ENCODE assay signal across 1 cellular context in genomic region chr19:39413903-39414608, GRCh38.
TF ChIP-seq lines count a peak whose summit lies in the region.

No MANE protein-coding gene starts in this region.

TF ChIP-seq in HepG2, 621 proteins besides CTCF, POLR2A, EP300 and RAD21 (continued from another document and continues in another):
- TF ChIP-seq ZNF687 (CRISPR knock-in tag; IDR thresholded peaks at IDR 0.05) (peak; percentile 57), ZNF225 (CRISPR knock-in tag; IDR thresholded peaks at IDR 0.05) (no peak), XRCC5 (optimal IDR thresholded peaks at IDR 0.05; ENCODE audit: low read length) (peak; percentile 83), CERS6 (CRISPR knock-in tag; IDR thresholded peaks at IDR 0.05) (no peak), ZBTB7A (CRISPR knock-in tag; IDR thresholded peaks at IDR 0.05) (no peak), ZNF543 (CRISPR knock-in tag; IDR thresholded peaks at IDR 0.05) (no peak), ZMAT3 (CRISPR knock-in tag; conservative IDR thresholded peaks at IDR 0.05) (0 out of 2 replicates have a peak, but pooled peaks have one; percentile 54), ZNF101 (CRISPR knock-in tag; IDR thresholded peaks at IDR 0.05; ENCODE audit: borderline replicate concordance, low read depth) (no peak), SAP130 (CRISPR knock-in tag; IDR thresholded peaks at IDR 0.05; ENCODE audit: low read depth) (peak; percentile 57), ZNF678 (CRISPR knock-in tag; IDR thresholded peaks at IDR 0.05) (no peak), ZNF598 (CRISPR knock-in tag; IDR thresholded peaks at IDR 0.05; ENCODE audit: borderline replicate concordance) (peak; percentile 51; the same call in 1 of the 2 replicates), HHEX (CRISPR knock-in tag; IDR thresholded peaks at IDR 0.05) (no peak), FOXO1 (CRISPR knock-in tag; IDR thresholded peaks at IDR 0.05) (no peak), MAX (IDR thresholded peaks at IDR 0.05) (no peak), ZMYM3 (CRISPR knock-in tag; IDR thresholded peaks at IDR 0.05) (peak; percentile 68; the same call in 1 of the 2 replicates), JUNB (CRISPR knock-in tag; IDR thresholded peaks at IDR 0.05; ENCODE audit: borderline replicate concordance) (no peak), ZNF432 (CRISPR knock-in tag; IDR thresholded peaks at IDR 0.05; ENCODE audit: borderline replicate concordance) (no peak), THAP7 (CRISPR knock-in tag; IDR thresholded peaks at IDR 0.05) (0 out of 2 replicates have a peak, but pooled peaks have one; percentile 56), NFAT5 (CRISPR knock-in tag; IDR thresholded peaks at IDR 0.05) (no peak), ZFP91 (CRISPR knock-in tag; IDR thresholded peaks at IDR 0.05; ENCODE audit: borderline replicate concordance) (peak; percentile 62; the same call in 1 of the 2 replicates), EEA1 (CRISPR knock-in tag; IDR thresholded peaks at IDR 0.05; ENCODE audit: borderline replicate concordance) (no peak), ATF6 (CRISPR knock-in tag; conservative IDR thresholded peaks at IDR 0.05) (no peak), BHLHE40 (IDR thresholded peaks at IDR 0.05; ENCODE audit: low read length) (no peak), TCF7L2 (IDR thresholded peaks at IDR 0.05; ENCODE audit: low read depth, low read length) (no peak), SPEN (CRISPR knock-in tag; IDR thresholded peaks at IDR 0.05; ENCODE audit: low read depth) (no peak), ZBTB38 (CRISPR knock-in tag; IDR thresholded peaks at IDR 0.05) (peak; percentile 67), THRA (CRISPR knock-in tag; IDR thresholded peaks at IDR 0.05; ENCODE audit: borderline replicate concordance) (no peak), ZFX (CRISPR knock-in tag; IDR thresholded peaks at IDR 0.05; ENCODE audit: low read depth) (peak; percentile 50; the same call in 1 of the 2 replicates), ZBTB33 (CRISPR knock-in tag; IDR thresholded peaks at IDR 0.05) (no peak), CHCHD3 (CRISPR knock-in tag; IDR thresholded peaks at IDR 0.05) (no peak), ZXDC (CRISPR knock-in tag; IDR thresholded peaks at IDR 0.05) (no peak), TBL1XR1 (IDR thresholded peaks at IDR 0.05; ENCODE audit: borderline replicate concordance, low read length, partially characterized antibody) (no peak), MTF1 (CRISPR knock-in tag; IDR thresholded peaks at IDR 0.05) (no peak), SALL2 (CRISPR knock-in tag; IDR thresholded peaks at IDR 0.05) (no peak), ZNF44 (CRISPR knock-in tag; IDR thresholded peaks at IDR 0.05) (no peak), AKAP8 (CRISPR knock-in tag; IDR thresholded peaks at IDR 0.05) (no peak), ZNF17 (CRISPR knock-in tag; IDR thresholded peaks at IDR 0.05) (no peak), NCOA2 (CRISPR knock-in tag; IDR thresholded peaks at IDR 0.05) (no peak), NFE2L1 (CRISPR knock-in tag; IDR thresholded peaks at IDR 0.05; ENCODE audit: borderline replicate concordance) (0 out of 2 replicates have a peak, but pooled peaks have one; percentile 33)
